13 cellular contexts compared by ENCODE assay signal in genomic region chr12:4441355-4442330, GRCh38. TPM values are rescaled to one million over a fixed set of nuclear protein-coding genes. Genes with fewer than 3 reads are reported as not detected.
DNase-seq lines count a peak whose midpoint lies in the region; ATAC-seq and TF ChIP-seq lines count a peak whose summit lies in the region.
"Had no signal": no experiment of that assay in that cellular context is flagged by ENCODE, and none has a peak within 500 bp of the region (broad histone marks: within the 10 kb centered on the region; RNA-seq: fewer than 3 reads in every experiment).

No MANE protein-coding gene starts in this region.

- intact Hi-C loops in esophagus muscularis mucosa (cut with DNase I), result no loop called here
- intact Hi-C loops in gastrocnemius medialis (cut with DNase I; ENCODE audit: low total_unique reads), result loop anchor here (10.0 kb wide), 1 partner anchor 567 kb away; the partner anchor contains the start of gene PARP11

- TF ChIP-seq CTCF in esophagus muscularis mucosa (IDR thresholded peaks at IDR 0.05), result no peak
- TF ChIP-seq CTCF in gastrocnemius medialis (IDR thresholded peaks at IDR 0.05 in 4 of 5, conservative IDR thresholded peaks at IDR 0.05 in 1 of 5), result no peak

- H3K9me3 ChIP-seq in HUES64 (ENCODE audit: insufficient read depth, low read depth, low read length), result no peaks in the 10 kb centered on the region
- no peaks in the 10 kb centered on the region for H3K9me3 ChIP-seq in esophagus muscularis mucosa
- no peaks in the 10 kb centered on the region for H3K9me3 ChIP-seq in gastrocnemius medialis

- H3K27me3 ChIP-seq in HUES64 (ENCODE audit: insufficient read depth, low read length) (no peaks in the 10 kb centered on the region), esophagus muscularis mucosa (peaks cover 0 to 17% (median 0%) of the 10 kb centered on the region in 4 donors), gastrocnemius medialis (no peaks in the 10 kb centered on the region)

- H3K4me1 ChIP-seq in HUES64 (ENCODE audit: insufficient read depth, low read length) (peaks cover 42% of the 10 kb centered on the region), esophagus muscularis mucosa (no peaks in the 10 kb centered on the region), gastrocnemius medialis (peaks cover 8 to 53% of the 10 kb centered on the region in 2 donors)

- no peak for TF ChIP-seq EP300 in esophagus muscularis mucosa (IDR thresholded peaks at IDR 0.05)

- in situ Hi-C loops in gastrocnemius medialis (cut with MboI; ENCODE audit: low sequenced_read_pairs in 4 of 4), result no loop called here

- ATAC-seq in gastrocnemius medialis (peak in 1 of 2 donors; percentile 34), HG03354 (IDR thresholded peaks at IDR 0.05; ENCODE audit: poor library complexity, severe bottlenecking, unreplicated experiment) (no peak)

- H3K36me3 ChIP-seq in HUES64 (ENCODE audit: insufficient read depth, low read length) (no peaks in the 10 kb centered on the region), esophagus muscularis mucosa (no peaks in the 10 kb centered on the region), gastrocnemius medialis (no peaks in the 10 kb centered on the region)

- TF ChIP-seq POLR2A in esophagus muscularis mucosa (IDR thresholded peaks at IDR 0.05; ENCODE audit: low read depth), result no peak
- no peak for TF ChIP-seq POLR2A in gastrocnemius medialis (IDR thresholded peaks at IDR 0.05)

- DNase-seq in NCI-H524 (lab: John Stamatoyannopoulos, UW) (peak; percentile 71 to 85), esophagus muscularis mucosa (ENCODE audit: extremely low spot score) (peak; percentile 90), gastrocnemius medialis (peak in 1 of 2 donors; percentile 33), KG1 (lab: John Stamatoyannopoulos, UW) (no peak), activated gamma-delta T cell treated with Interleukin-2 at 50 U/mL for 16 hours (no peak), NOMO-1 treated with dmso at 0.1 percent for 144 hours (lab: John Stamatoyannopoulos, UW; ENCODE audit: unreplicated experiment) (no peak)
- DNase-seq: activated CD4-positive, alpha-beta T cell treated with anti-CD3 and anti-CD28 coated beads for 1 hour; activated naive CD4-positive, alpha-beta T cell treated with anti-CD3 and anti-CD28 coated beads for 36 hours; DMS79 had no signal

- H3K27ac ChIP-seq in HUES64 (ENCODE audit: low read depth, low read length) (peak overlapping the region; percentile 79), esophagus muscularis mucosa (replicated peaks in 1 of 4) (no peak overlapping the region), gastrocnemius medialis (peak overlapping the region; percentile 33 to 88 (median 66))

- peak overlapping the region; percentile 27; the same call in 1 of the 2 replicates for H3K4me3 ChIP-seq in HUES64 (ENCODE audit: low read length)
- H3K4me3 ChIP-seq in esophagus muscularis mucosa, result no peak overlapping the region
- peak overlapping the region in 1 of 4 donors; percentile 2 for H3K4me3 ChIP-seq in gastrocnemius medialis

- peak overlapping the region; percentile 29; the same call in 1 of the 2 replicates for H3K9ac ChIP-seq in HUES64 (ENCODE audit: low read depth, low read length)

- WGBS in HUES64, result 14% methylated on average over 17 of the region's 18 CpGs
- WGBS in esophagus muscularis mucosa, result 56% methylated on average over 18 of the region's 18 CpGs

RNA-seq across cellular contexts. Expression of gene FGF6, which starts 4.0 kb away (rescaled TPM):
- polyA plus RNA-seq in HUES64 (2013, experiment 1 of 2), result not detected
- not detected for polyA plus RNA-seq in HUES64 (2013, experiment 2 of 2)
- total RNA-seq in esophagus muscularis mucosa (not detected), gastrocnemius medialis (1 to 10 TPM in 2 of 4 donors, under 1 TPM in 1, not detected in 1; 0.73 to 5.9 (median 2.2) TPM)
- total RNA-seq: activated naive CD4-positive, alpha-beta T cell treated with anti-CD3 and anti-CD28 coated beads for 36 hours; frontal cortex; mononuclear cell had no signal

Comparison
In these comparisons a context has a peak if more than half of its experiments do, and no peak if none do; other contexts are left out.
1. H3K27ac ChIP-seq: peak in HUES64 (single experiment) and gastrocnemius medialis (4 of 4); none in esophagus muscularis mucosa (0 of 4).
2. DNase-seq: peak in NCI-H524 (2 of 2) and esophagus muscularis mucosa (single experiment); none in KG1 (single experiment), activated gamma-delta T cell treated with Interleukin-2 at 50 U/mL for 16 hours (single experiment) and NOMO-1 treated with dmso at 0.1 percent for 144 hours (single experiment).